9 cellular contexts compared by ENCODE assay signal in genomic region chr3:194139977-194140351, GRCh38. TPM values are rescaled to one million over a fixed set of nuclear protein-coding genes. Genes with fewer than 3 reads are reported as not detected.
A peak's percentile ranks its signal among the peaks of the same experiment; 100 is the strongest.
DNase-seq lines count a peak whose midpoint lies in the region; ATAC-seq and TF ChIP-seq lines count a peak whose summit lies in the region.
"Had no signal": no experiment of that assay in that cellular context is flagged by ENCODE, and none has a peak within 500 bp of the region (broad histone marks: within the 10 kb centered on the region; RNA-seq: fewer than 3 reads in every experiment).

No MANE protein-coding gene starts in this region.

- H2BK15ac ChIP-seq in mesenchymal stem cell (ENCODE audit: low read depth, poor library complexity, severe bottlenecking): no peak overlapping the region

- peaks cover 3% of the 10 kb centered on the region for H3K79me1 ChIP-seq in mesenchymal stem cell (replicated peaks; ENCODE audit: low read length, poor library complexity, severe bottlenecking)

- H2AK5ac ChIP-seq in mesenchymal stem cell (ENCODE audit: low read length, severe bottlenecking): peak overlapping the region; percentile 91

- peak overlapping the region; percentile 9 for H3K9ac ChIP-seq in mesenchymal stem cell (ENCODE audit: low read length)

- ATAC-seq in GM18873 (IDR thresholded peaks at IDR 0.05; ENCODE audit: low FRiP score, unreplicated experiment) (no peak), HG03175 (IDR thresholded peaks at IDR 0.05; ENCODE audit: unreplicated experiment) (no peak)
- ATAC-seq: sciatic nerve had no signal

- no peak for TF ChIP-seq CTCF in brain (conservative IDR thresholded peaks at IDR 0.05)
- TF ChIP-seq CTCF in transverse colon (IDR thresholded peaks at IDR 0.05): no peak

- H3K4me3 Mint-ChIP-seq in activated CD4-positive, alpha-beta memory T cell treated with anti-CD3 and anti-CD28 coated beads, Interleukin-2, amount 10 ng/mL, durations not matched to agents 7 days and 5 days: peak overlapping the region; percentile 30
- H3K4me3 Mint-ChIP-seq in activated CD4-positive, alpha-beta memory T cell treated with anti-CD3 and anti-CD28 coated beads for 36 hours: no peak overlapping the region
- peak overlapping the region; percentile 60 to 97 (median 88) for H3K4me3 Mint-ChIP-seq in brain

- no peak for TF ChIP-seq POLR2A in transverse colon (IDR thresholded peaks at IDR 0.05)

- H3K4me2 ChIP-seq in mesenchymal stem cell (ENCODE audit: low read length, poor library complexity, severe bottlenecking): no peak overlapping the region

- CTCF ChIA-PET in activated CD4-positive, alpha-beta memory T cell treated with anti-CD3 and anti-CD28 coated beads, Interleukin-2, amount 10 ng/mL, durations not matched to agents 7 days and 5 days (lab: Charles Lee): interaction anchor here (10.2 kb wide), 1 partner anchor 175 kb away, joined by 92 read pairs; no protein-coding TSS in a partner anchor
- CTCF ChIA-PET in activated CD4-positive, alpha-beta memory T cell treated with anti-CD3 and anti-CD28 coated beads for 36 hours (lab: Charles Lee): interaction anchor here (1.1 to 3.0 kb wide), 3 partner anchors 9 to 359 kb away, joined by 3 to 13 read pairs (median 5); no protein-coding TSS in a partner anchor

- H3K23ac ChIP-seq in mesenchymal stem cell (ENCODE audit: low read length in 2 of 2): no peak overlapping the region

- H3K4me1 Mint-ChIP-seq in activated CD4-positive, alpha-beta memory T cell treated with anti-CD3 and anti-CD28 coated beads, Interleukin-2, amount 10 ng/mL, durations not matched to agents 7 days and 5 days: peaks cover 60% of the 10 kb centered on the region
- H3K4me1 Mint-ChIP-seq in activated CD4-positive, alpha-beta memory T cell treated with anti-CD3 and anti-CD28 coated beads for 36 hours (ENCODE audit: low read depth): peaks cover 32% of the 10 kb centered on the region
- peaks cover 64% of the 10 kb centered on the region for H3K4me1 Mint-ChIP-seq in brain

- H2BK5ac ChIP-seq in mesenchymal stem cell (ENCODE audit: low read depth, low read length, poor library complexity, severe bottlenecking): peak overlapping the region; percentile 32

- peaks cover 27% of the 10 kb centered on the region for H3K36me3 Mint-ChIP-seq in activated CD4-positive, alpha-beta memory T cell treated with anti-CD3 and anti-CD28 coated beads, Interleukin-2, amount 10 ng/mL, durations not matched to agents 7 days and 5 days (ENCODE audit: low read depth)
- H3K36me3 Mint-ChIP-seq in activated CD4-positive, alpha-beta memory T cell treated with anti-CD3 and anti-CD28 coated beads for 36 hours: peaks cover under 1% of the 10 kb centered on the region
- H3K36me3 Mint-ChIP-seq in brain: peaks cover 25% of the 10 kb centered on the region

- no peak overlapping the region for H2AFZ ChIP-seq in mesenchymal stem cell (ENCODE audit: low read depth, low read length)

- intact Hi-C loops in activated CD4-positive, alpha-beta memory T cell treated with anti-CD3 and anti-CD28 coated beads for 36 hours (cut with micrococcal nuclease): loop anchor here (5.0 to 10.0 kb wide), 4 partner anchors 68 to 1245 kb away; no protein-coding TSS in a partner anchor
- intact Hi-C loops in transverse colon (cut with DNase I; ENCODE audit: low total_unique reads): loop anchor here (5.0 to 10.0 kb wide), 3 partner anchors 132 to 353 kb away; no protein-coding TSS in a partner anchor

- no peak for DNase-seq in activated CD4-positive, alpha-beta memory T cell treated with anti-CD3 and anti-CD28 coated beads, Interleukin-2, amount 10 ng/mL, durations not matched to agents 7 days and 5 days
- DNase-seq in activated CD4-positive, alpha-beta memory T cell treated with anti-CD3 and anti-CD28 coated beads for 36 hours: no peak
- DNase-seq in mesenchymal stem cell (peak; percentile 78), transverse colon (no peak), NCI-H345 (lab: John Stamatoyannopoulos, UW) (no peak)

- peak overlapping the region; percentile 31 to 40 for H2BK12ac ChIP-seq in mesenchymal stem cell (ENCODE audit: low read length in 2 of 2)

- H2BK120ac ChIP-seq in mesenchymal stem cell (ENCODE audit: low read depth, low read length): peak overlapping the region; percentile 64

- H3K18ac ChIP-seq in mesenchymal stem cell (ENCODE audit: low read depth in 1 of 2, low read length in 2 of 2): peak overlapping the region; percentile 82 to 86

- no peaks in the 10 kb centered on the region for H3K9me3 Mint-ChIP-seq in activated CD4-positive, alpha-beta memory T cell treated with anti-CD3 and anti-CD28 coated beads, Interleukin-2, amount 10 ng/mL, durations not matched to agents 7 days and 5 days
- H3K9me3 Mint-ChIP-seq in activated CD4-positive, alpha-beta memory T cell treated with anti-CD3 and anti-CD28 coated beads for 36 hours: no peaks in the 10 kb centered on the region
- H3K9me3 Mint-ChIP-seq in brain: peaks cover 0 to 7% (median 0%) of the 10 kb centered on the region in 5 experiments

- H3K9me3 ChIP-seq in mesenchymal stem cell (ENCODE audit: control insufficient read depth, low read length) (no peaks in the 10 kb centered on the region), transverse colon (no peaks in the 10 kb centered on the region)

- H4K91ac ChIP-seq in mesenchymal stem cell (ENCODE audit: low read length): peak overlapping the region; percentile 7

- no peak overlapping the region for H3K4me3 ChIP-seq in mesenchymal stem cell (ENCODE audit: insufficient read depth in 1 of 2, low read depth in 1 of 2, low read length in 2 of 2)
- no peak overlapping the region for H3K4me3 ChIP-seq in transverse colon

- H3K4me1 ChIP-seq in mesenchymal stem cell (ENCODE audit: control insufficient read depth, insufficient read depth, low read depth, low read length) (peaks cover 26% of the 10 kb centered on the region), transverse colon (peaks cover 18 to 60% (median 46%) of the 10 kb centered on the region in 4 donors)

- peaks cover 55% of the 10 kb centered on the region for H3K27me3 Mint-ChIP-seq in activated CD4-positive, alpha-beta memory T cell treated with anti-CD3 and anti-CD28 coated beads, Interleukin-2, amount 10 ng/mL, durations not matched to agents 7 days and 5 days
- H3K27me3 Mint-ChIP-seq in activated CD4-positive, alpha-beta memory T cell treated with anti-CD3 and anti-CD28 coated beads for 36 hours: peaks cover 45% of the 10 kb centered on the region
- peaks cover 52% of the 10 kb centered on the region for H3K27me3 Mint-ChIP-seq in brain

- H3K27me3 ChIP-seq in mesenchymal stem cell (ENCODE audit: control insufficient read depth in 1 of 2, insufficient read depth in 1 of 2, low read length in 2 of 2) (peaks cover 0 to 4% of the 10 kb centered on the region in 2 experiments), transverse colon (no peaks in the 10 kb centered on the region)

- POLR2A ChIA-PET in activated CD4-positive, alpha-beta memory T cell treated with anti-CD3 and anti-CD28 coated beads, Interleukin-2, amount 10 ng/mL, durations not matched to agents 7 days and 5 days (lab: Charles Lee): interaction anchor here (0.7 to 8.7 kb wide), 5 partner anchors 7 to 176 kb away, joined by 3 to 85 read pairs (median 3); no protein-coding TSS in a partner anchor
- POLR2A ChIA-PET in activated CD4-positive, alpha-beta memory T cell treated with anti-CD3 and anti-CD28 coated beads for 36 hours (lab: Charles Lee): no interaction called here

- no peak overlapping the region for H4K8ac ChIP-seq in mesenchymal stem cell (ENCODE audit: low read length)

- 26% methylated on average over 3 of the region's 4 CpGs for whole genome bisulfite sequencing in mesenchymal stem cell
- 20 to 33% methylated on average over 3 to 4 of the region's 4 CpGs for WGBS in transverse colon (ENCODE audit: low coverage in 1 of 2), 2 donors

- H3K4ac ChIP-seq in mesenchymal stem cell (ENCODE audit: low read depth in 1 of 2, low read length in 2 of 2): peak overlapping the region; percentile 25 to 35

- no peak overlapping the region for H3K27ac Mint-ChIP-seq in activated CD4-positive, alpha-beta memory T cell treated with anti-CD3 and anti-CD28 coated beads, Interleukin-2, amount 10 ng/mL, durations not matched to agents 7 days and 5 days
- H3K27ac Mint-ChIP-seq in activated CD4-positive, alpha-beta memory T cell treated with anti-CD3 and anti-CD28 coated beads for 36 hours: no peak overlapping the region
- H3K27ac Mint-ChIP-seq in brain: peak overlapping the region; percentile 31 to 98 (median 42)

- TF ChIP-seq EP300 in transverse colon (IDR thresholded peaks at IDR 0.05; ENCODE audit: low read depth): no peak

- H3K14ac ChIP-seq in mesenchymal stem cell (ENCODE audit: low read length in 2 of 2): peak overlapping the region in 1 of 2 experiments; percentile 6

- in situ Hi-C loops in transverse colon (cut with MboI; ENCODE audit: low pct_ligation_motif_present in 1 of 4, low pct_unique_long_range_greater_than_20kb in 1 of 4, low sequenced_read_pairs in 3 of 4): loop anchor here (10.0 to 25.0 kb wide), 3 partner anchors 172 to 355 kb away; no protein-coding TSS in a partner anchor

- peaks cover 0 to 4% of the 10 kb centered on the region in 2 experiments for H3K36me3 ChIP-seq in mesenchymal stem cell (ENCODE audit: control insufficient read depth in 1 of 2, insufficient read depth in 2 of 2, low read depth in 1 of 2, low read length in 2 of 2)
- H3K36me3 ChIP-seq in transverse colon: no peaks in the 10 kb centered on the region

- H3K27ac ChIP-seq in mesenchymal stem cell (ENCODE audit: low read length, poor library complexity, severe bottlenecking) (peak overlapping the region; percentile 30), transverse colon (peak overlapping the region; percentile 95 to 97 (median 96))

RNA-seq across cellular contexts. Expression of gene HES1, which starts 4.0 kb away (rescaled TPM):
- total RNA-seq in activated CD4-positive, alpha-beta memory T cell treated with anti-CD3 and anti-CD28 coated beads, Interleukin-2, amount 10 ng/mL, durations not matched to agents 7 days and 5 days: 10 to 100 TPM; 11.2 to 11.3 TPM
- total RNA-seq in activated CD4-positive, alpha-beta memory T cell treated with anti-CD3 and anti-CD28 coated beads for 36 hours: under 1 TPM; 0.56 to 1.00 TPM
- polyA plus RNA-seq in brain (ENCODE audit: insufficient read depth, low read depth, low replicate concordance): 18.2 TPM
- 194 TPM for polyA plus RNA-seq in mesenchymal stem cell (2013, experiment 1 of 2)
- polyA plus RNA-seq in mesenchymal stem cell (2013, experiment 2 of 2): 184 TPM
- 100 to 1,000 TPM in 2 of 4 donors, 10 to 100 TPM in 2; 89.9 to 196 (median 104) TPM for total RNA-seq in transverse colon

Comparison
In these comparisons a context has a peak if more than half of its experiments do, and no peak if none do; other contexts are left out.
1. H3K27ac Mint-ChIP-seq: peak in brain (5 of 5); none in activated CD4-positive, alpha-beta memory T cell treated with anti-CD3 and anti-CD28 coated beads, Interleukin-2, amount 10 ng/mL, durations not matched to agents 7 days and 5 days (single experiment) and activated CD4-positive, alpha-beta memory T cell treated with anti-CD3 and anti-CD28 coated beads for 36 hours (single experiment).
2. RNA of gene HES1, which starts 4.0 kb away (total RNA-seq): 89.9 to 196 TPM in transverse colon; 11.2 to 11.3 TPM in activated CD4-positive, alpha-beta memory T cell treated with anti-CD3 and anti-CD28 coated beads, Interleukin-2, amount 10 ng/mL, durations not matched to agents 7 days and 5 days and 0.56 to 1.00 TPM in activated CD4-positive, alpha-beta memory T cell treated with anti-CD3 and anti-CD28 coated beads for 36 hours; every median in the first group is over 4 times any median in the second.